8 cellular contexts compared by ENCODE assay signal in genomic region chr1:206590025-206590834, GRCh38. TPM values are rescaled to one million over a fixed set of nuclear protein-coding genes. Genes with fewer than 3 reads are reported as not detected.
DNase-seq lines count a peak whose midpoint lies in the region; ATAC-seq, FAIRE-seq and TF ChIP-seq lines count a peak whose summit lies in the region.

No MANE protein-coding gene starts in this region.

- ATAC-seq in CD4-positive, CD25-positive, alpha-beta regulatory T cell (ENCODE audit: low read depth in 2 of 2): peak; percentile 97 to 98
- ATAC-seq in GM21723 (IDR thresholded peaks at IDR 0.05; ENCODE audit: unreplicated experiment): peak; percentile 61
- ATAC-seq in sciatic nerve: no peak

- peak in 2 of 3 donors; percentile 31 to 89 for DNase-seq in CD4-positive, CD25-positive, alpha-beta regulatory T cell
- peak in 1 of 2 experiments; percentile 52 for DNase-seq in SJSA1 (ENCODE audit: low read depth in 1 of 2, low spot score in 2 of 2)
- DNase-seq in bronchial epithelial cell (ENCODE audit: low read depth): peak; percentile 98
- DNase-seq in skeletal muscle cell (ENCODE audit: low read depth): peak; percentile 47
- DNase-seq in sciatic nerve (ENCODE audit: low spot score): no peak
- no peak for DNase-seq in islet precursor cell
- no peak for DNase-seq in middle frontal gyrus (ENCODE audit: extremely low spot score, low spot score)

- peak overlapping the region; percentile 89 to 99 (median 93) for H3K27ac Mint-ChIP-seq in CD4-positive, CD25-positive, alpha-beta regulatory T cell

- intact Hi-C loops in sciatic nerve (cut with DNase I): no loop called here

- peaks cover 30% of the 10 kb centered on the region for H3K4me1 ChIP-seq in CD4-positive, CD25-positive, alpha-beta regulatory T cell (ENCODE audit: control insufficient read depth, insufficient read depth, low read length, poor library complexity, severe bottlenecking)
- H3K4me1 ChIP-seq in SJSA1 (replicated peaks): peaks cover 28% of the 10 kb centered on the region

- peak overlapping the region in 2 of 4 donors; percentile 55 to 74 for H3K4me3 Mint-ChIP-seq in CD4-positive, CD25-positive, alpha-beta regulatory T cell

- H3K4me3 ChIP-seq in CD4-positive, CD25-positive, alpha-beta regulatory T cell (ENCODE audit: low read depth, low read length): peak overlapping the region; percentile 34
- H3K4me3 ChIP-seq in SJSA1: no peak overlapping the region
- no peak overlapping the region for H3K4me3 ChIP-seq in bronchial epithelial cell (ENCODE audit: low read depth, low read length)
- no peak overlapping the region for H3K4me3 ChIP-seq in skeletal muscle cell (ENCODE audit: low read depth, low read length)

- TF ChIP-seq CTCF in bronchial epithelial cell (IDR thresholded peaks at IDR 0.05; ENCODE audit: insufficient read depth, low read length, severe bottlenecking): peak; percentile 43

- no peak for FAIRE-seq in bronchial epithelial cell (lab: Jason Lieb, UNC)

- peaks cover 84% of the 10 kb centered on the region for H3K36me3 ChIP-seq in CD4-positive, CD25-positive, alpha-beta regulatory T cell (ENCODE audit: control insufficient read depth, insufficient read depth, low read length)
- H3K36me3 ChIP-seq in SJSA1 (peaks cover 47% of the 10 kb centered on the region), bronchial epithelial cell (ENCODE audit: control insufficient read depth, insufficient read depth, low read length) (peaks cover 9% of the 10 kb centered on the region)

- no peaks in the 10 kb centered on the region for H3K9me3 Mint-ChIP-seq in CD4-positive, CD25-positive, alpha-beta regulatory T cell

- no peaks in the 10 kb centered on the region for H3K27me3 Mint-ChIP-seq in CD4-positive, CD25-positive, alpha-beta regulatory T cell

- H3K36me3 Mint-ChIP-seq in CD4-positive, CD25-positive, alpha-beta regulatory T cell: peaks cover 49% of the 10 kb centered on the region

- H3K27me3 ChIP-seq in CD4-positive, CD25-positive, alpha-beta regulatory T cell (ENCODE audit: control insufficient read depth, insufficient read depth, low read length): no peaks in the 10 kb centered on the region
- H3K27me3 ChIP-seq in SJSA1 (replicated peaks) (no peaks in the 10 kb centered on the region), bronchial epithelial cell (ENCODE audit: control insufficient read depth, insufficient read depth, low read length) (no peaks in the 10 kb centered on the region)

- no peaks in the 10 kb centered on the region for H3K9me3 ChIP-seq in CD4-positive, CD25-positive, alpha-beta regulatory T cell (ENCODE audit: control insufficient read depth in 2 of 2, low read length in 2 of 2)
- no peaks in the 10 kb centered on the region for H3K9me3 ChIP-seq in SJSA1 (replicated peaks)

- peak overlapping the region; percentile 64 for H3K27ac ChIP-seq in CD4-positive, CD25-positive, alpha-beta regulatory T cell (ENCODE audit: insufficient read depth, low read length, poor library complexity, severe bottlenecking)
- peak overlapping the region; percentile 22 for H3K27ac ChIP-seq in SJSA1

- H3K4me1 Mint-ChIP-seq in CD4-positive, CD25-positive, alpha-beta regulatory T cell: peaks cover 22 to 56% (median 34%) of the 10 kb centered on the region in 4 donors

RNA-seq across cellular contexts. Expression of gene EIF2D, which starts 22.0 kb away (rescaled TPM):
- 35.7 TPM for total RNA-seq in CD4-positive, CD25-positive, alpha-beta regulatory T cell
- polyA plus RNA-seq in CD4-positive, CD25-positive, alpha-beta regulatory T cell: 10 to 100 TPM; 21.3 to 32.6 (median 26.7) TPM
- 41.0 and 53.8 TPM in 2 replicates for total RNA-seq in SJSA1 (2014; rRNA removed; shearing (Covaris generic))
- total RNA-seq in bronchial epithelial cell: 52.0 and 56.1 TPM in 2 replicates
- 54.1 TPM for total RNA-seq in sciatic nerve

RNA-seq across cellular contexts. Expression of gene DYRK3, which starts 45.1 kb away (rescaled TPM):
- 0.67 TPM for total RNA-seq in CD4-positive, CD25-positive, alpha-beta regulatory T cell
- under 1 TPM in 1 of 4 donors, not detected in 3; 0.32 TPM for polyA plus RNA-seq in CD4-positive, CD25-positive, alpha-beta regulatory T cell
- 3.9 and 11.2 TPM in 2 replicates for total RNA-seq in SJSA1 (2014; rRNA removed; shearing (Covaris generic))
- 51.0 and 58.2 TPM in 2 replicates for total RNA-seq in bronchial epithelial cell
- total RNA-seq in sciatic nerve: 9.5 TPM

Comparison
In these comparisons a context has a peak if more than half of its experiments do, and no peak if none do; other contexts are left out.
1. DNase-seq: peak in CD4-positive, CD25-positive, alpha-beta regulatory T cell (2 of 3), bronchial epithelial cell (single experiment) and skeletal muscle cell (single experiment); none in sciatic nerve (single experiment), islet precursor cell (single experiment) and middle frontal gyrus (single experiment).